In genomic region chr4:159146454-159146853, GRCh38 we compare ENCODE assay signal across 16 cellular contexts. TPM values are rescaled to one million over a fixed set of nuclear protein-coding genes. Genes with fewer than 3 reads are reported as not detected.
A peak's percentile ranks its signal among the peaks of the same experiment; 100 is the strongest.
DNase-seq lines count a peak whose midpoint lies in the region; ATAC-seq and TF ChIP-seq lines count a peak whose summit lies in the region.
"Had no signal": no experiment of that assay in that cellular context is flagged by ENCODE, and none has a peak within 500 bp of the region (broad histone marks: within the 10 kb centered on the region; RNA-seq: fewer than 3 reads in every experiment).

No MANE protein-coding gene starts in this region.

- no peaks in the 10 kb centered on the region for H3K27me3 Mint-ChIP-seq in activated CD8-positive, alpha-beta memory T cell treated with anti-CD3 and anti-CD28 coated beads, Interleukin-2, amount 10 ng/mL, durations not matched to agents 7 days and 5 days
- H3K27me3 Mint-ChIP-seq: IgD-negative memory B cell had no signal

- peaks cover 9% of the 10 kb centered on the region for H3K4me1 ChIP-seq in foreskin keratinocyte

- no peaks in the 10 kb centered on the region for H3K4me1 Mint-ChIP-seq in activated CD8-positive, alpha-beta memory T cell treated with anti-CD3 and anti-CD28 coated beads, Interleukin-2, amount 10 ng/mL, durations not matched to agents 7 days and 5 days

- POLR2A ChIA-PET in RWPE1 (lab: Yijun Ruan, JAX; ENCODE audit: low non-redundant PET): no interaction called here

- H3K4me3 Mint-ChIP-seq in activated CD8-positive, alpha-beta memory T cell treated with anti-CD3 and anti-CD28 coated beads, Interleukin-2, amount 10 ng/mL, durations not matched to agents 7 days and 5 days: no peak overlapping the region
- H3K4me3 Mint-ChIP-seq: IgD-negative memory B cell had no signal

- TF ChIP-seq CTCF in RWPE1 (conservative IDR thresholded peaks at IDR 0.05; ENCODE audit: low read depth) (no peak), foreskin keratinocyte (conservative IDR thresholded peaks at IDR 0.05) (no peak)

- peak; percentile 32 for ATAC-seq in foreskin keratinocyte
- no peak for ATAC-seq in activated CD8-positive, alpha-beta memory T cell treated with anti-CD3 and anti-CD28 coated beads, Interleukin-2, amount 10 ng/mL, durations not matched to agents 7 days and 5 days
- ATAC-seq: GM12878, HCT116 had no signal

- H3K27ac Mint-ChIP-seq in activated CD8-positive, alpha-beta memory T cell treated with anti-CD3 and anti-CD28 coated beads, Interleukin-2, amount 10 ng/mL, durations not matched to agents 7 days and 5 days: no peak overlapping the region

- DNase-seq in NCI-H2107 treated with DMSO at 0.1 percent for 48 hours (lab: John Stamatoyannopoulos, UW; ENCODE audit: unreplicated experiment) (peak; percentile 22), NCI-H2107 (lab: John Stamatoyannopoulos, UW) (no peak), NCI-H2029 (lab: John Stamatoyannopoulos, UW) (peak; percentile 77), RWPE1 (ENCODE audit: low spot score) (peak; percentile 9), foreskin keratinocyte (peak in 1 of 2 donors; percentile 16), glomerular visceral epithelial cell (ENCODE audit: extremely low spot score) (no peak), NCI-H2227 (lab: John Stamatoyannopoulos, UW; ENCODE audit: unreplicated experiment) (no peak)
- no peak for DNase-seq in activated CD8-positive, alpha-beta memory T cell treated with anti-CD3 and anti-CD28 coated beads, Interleukin-2, amount 10 ng/mL, durations not matched to agents 7 days and 5 days
- DNase-seq: DMS79, NCI-H1048, NCI-H146, SJCRH30 had no signal

- no peaks in the 10 kb centered on the region for H3K36me3 Mint-ChIP-seq in activated CD8-positive, alpha-beta memory T cell treated with anti-CD3 and anti-CD28 coated beads, Interleukin-2, amount 10 ng/mL, durations not matched to agents 7 days and 5 days
- H3K36me3 Mint-ChIP-seq: IgD-negative memory B cell had no signal

- CTCF ChIA-PET in RWPE1 (lab: Yijun Ruan, JAX): no interaction called here
- CTCF ChIA-PET in activated CD8-positive, alpha-beta memory T cell treated with anti-CD3 and anti-CD28 coated beads, Interleukin-2, amount 10 ng/mL, durations not matched to agents 7 days and 5 days (lab: Charles Lee): interaction anchor here (0.5 kb wide), 1 partner anchor 26 kb away, joined by 4 read pairs; no protein-coding TSS in a partner anchor

- no peaks in the 10 kb centered on the region for H3K9me3 Mint-ChIP-seq in activated CD8-positive, alpha-beta memory T cell treated with anti-CD3 and anti-CD28 coated beads, Interleukin-2, amount 10 ng/mL, durations not matched to agents 7 days and 5 days (ENCODE audit: low read depth)
- H3K9me3 Mint-ChIP-seq: IgD-negative memory B cell had no signal

- H3K27me3 ChIP-seq in foreskin keratinocyte: no peaks in the 10 kb centered on the region
- H3K27me3 ChIP-seq: SJCRH30 had no signal

- H3K27ac ChIP-seq in RWPE1: no peak overlapping the region
- no peak overlapping the region for H3K27ac ChIP-seq in foreskin keratinocyte
- H3K27ac ChIP-seq: C4-2B, SJCRH30 had no signal

RNA-seq across cellular contexts. Expression of gene RAPGEF2, which starts 43.6 kb away (rescaled TPM):
- 18.9 and 19.4 TPM in 2 replicates for total RNA-seq in foreskin keratinocyte
- 1.8 TPM in 2 replicates for polyA plus RNA-seq in foreskin keratinocyte
- total RNA-seq in activated CD8-positive, alpha-beta memory T cell treated with anti-CD3 and anti-CD28 coated beads, Interleukin-2, amount 10 ng/mL, durations not matched to agents 7 days and 5 days: 10 to 100 TPM; 17.3 to 23.4 TPM

Comparison
In these comparisons a context has a peak if more than half of its experiments do, and no peak if none do; other contexts are left out.
1. DNase-seq: peak in NCI-H2107 treated with DMSO at 0.1 percent for 48 hours (single experiment), NCI-H2029 (single experiment) and RWPE1 (single experiment); none in NCI-H2107 (single experiment), glomerular visceral epithelial cell (single experiment), activated CD8-positive, alpha-beta memory T cell treated with anti-CD3 and anti-CD28 coated beads, Interleukin-2, amount 10 ng/mL, durations not matched to agents 7 days and 5 days (single experiment) and NCI-H2227 (single experiment).